ENCODE assay signal across 8 cellular contexts in genomic region chr15:40569139-40569953, GRCh38. TPM values are rescaled to one million over a fixed set of nuclear protein-coding genes. Genes with fewer than 3 reads are reported as not detected.
DNase-seq lines count a peak whose midpoint lies in the region; ATAC-seq and TF ChIP-seq lines count a peak whose summit lies in the region.

TSS of gene RPUSD2 (plus strand) at chr15:40569299. CDS start at chr15:40569338, 39 bp downstream.

- peaks cover 0 to 40% (median 12%) of the 10 kb centered on the region in 3 donors for H3K4me1 ChIP-seq in gastroesophageal sphincter

- TF ChIP-seq CTCF in NB4 (IDR thresholded peaks at IDR 0.05; ENCODE audit: low read depth, low read length) (no peak), gastroesophageal sphincter (IDR thresholded peaks at IDR 0.05) (no peak)

- H3K9ac ChIP-seq in SK-N-MC (ENCODE audit: insufficient read length) = peak within 1 kb of the TSS; percentile 84

- H3K4me3 ChIP-seq in H7 (ENCODE audit: insufficient read depth, low read depth, low read length) (peak within 1 kb of the TSS; percentile 89), NB4 (ENCODE audit: low read depth, low read length) (peak within 1 kb of the TSS; percentile 89), SK-N-MC (peak within 1 kb of the TSS; percentile 86), gastroesophageal sphincter (peak within 1 kb of the TSS; percentile 91 to 98)

- 0% methylated on average over 3 to 11 of the region's 61 CpGs for WGBS in gastroesophageal sphincter (ENCODE audit: low coverage in 1 of 2), 2 donors

- DNase-seq in DMS79 treated with DMSO at 0.1 percent for 48 hours (lab: John Stamatoyannopoulos, UW) (peak; percentile 63), H7 (peak; percentile 95), NB4 (ENCODE audit: low read depth) (peak; percentile 95), SK-N-MC (ENCODE audit: low read depth, low spot score) (peak; percentile 44), non-pigmented ciliary epithelial cell (ENCODE audit: low read depth) (peak; percentile 63), substantia nigra (lab: John Stamatoyannopoulos, UW) (peak; percentile 56 to 95 (median 86))
- peak; percentile 93 for DNase-seq in activated naive CD4-positive, alpha-beta T cell treated with Interleukin-2 at 50 U/mL for 16 hours

- ATAC-seq in gastroesophageal sphincter = peak; percentile 84

- no peaks in the 10 kb centered on the region for H3K9me3 ChIP-seq in SK-N-MC (ENCODE audit: low read depth, low read length)
- H3K9me3 ChIP-seq in gastroesophageal sphincter = no peaks in the 10 kb centered on the region

- H3K27ac ChIP-seq in SK-N-MC (peak within 1 kb of the TSS; percentile 38; the same call in 1 of the 2 replicates), gastroesophageal sphincter (peak within 1 kb of the TSS; percentile 81 to 91 (median 88)), substantia nigra (ENCODE audit: low read depth, low read length, poor library complexity, severe bottlenecking) (peak within 1 kb of the TSS; percentile 39)

- peak; percentile 87 for TF ChIP-seq POLR2A in NB4 (IDR thresholded peaks at IDR 0.05; ENCODE audit: extremely low read depth, insufficient read length)
- TF ChIP-seq POLR2A in gastroesophageal sphincter (IDR thresholded peaks at IDR 0.05) = peak; percentile 81 to 85

- H3K36me3 ChIP-seq in H7 (replicated peaks; ENCODE audit: control insufficient read depth, insufficient read depth, low read length) = peaks cover 10% of the 10 kb centered on the region
- peaks cover 26% of the 10 kb centered on the region for H3K36me3 ChIP-seq in SK-N-MC (ENCODE audit: insufficient read depth, low read length)
- H3K36me3 ChIP-seq in gastroesophageal sphincter = peaks cover 0 to 29% of the 10 kb centered on the region in 2 donors

- H3K27me3 ChIP-seq in H7 (ENCODE audit: control insufficient read depth, insufficient read depth, low read length) (no peaks in the 10 kb centered on the region), gastroesophageal sphincter (no peaks in the 10 kb centered on the region)

- no peak for TF ChIP-seq EP300 in gastroesophageal sphincter (IDR thresholded peaks at IDR 0.05)

RNA-seq across cellular contexts. Expression of gene RPUSD2, which starts in this region (rescaled TPM):
- total RNA-seq in H7 (2014; rRNA removed; shearing (Covaris generic)) = 30.5 and 38.1 TPM in 2 replicates
- total RNA-seq in gastroesophageal sphincter = 10 to 100 TPM in 1 of 4 donors, 1 to 10 TPM in 3; 7.2 to 11.6 (median 8.7) TPM

Comparison
In these comparisons a context has a peak if more than half of its experiments do, and no peak if none do; other contexts are left out.
1. Peak in every context shown above with its lines: DNase-seq, ATAC-seq, H3K4me3 ChIP-seq and H3K27ac ChIP-seq.
2. DNase-seq: peak in every context shown above with its lines; median percentile 95 in H7; 95 in NB4; 93 in activated naive CD4-positive, alpha-beta T cell treated with Interleukin-2 at 50 U/mL for 16 hours; 86 in substantia nigra; 63 in DMS79 treated with DMSO at 0.1 percent for 48 hours; 63 in non-pigmented ciliary epithelial cell; 44 in SK-N-MC.
3. H3K27ac ChIP-seq: peak in every context shown above with its lines; median percentile 88 in gastroesophageal sphincter; 39 in substantia nigra; 38 in SK-N-MC.